In genomic region chr14:81890020-81890419, GRCh38 we compare ENCODE assay signal across 35 cellular contexts.
"Had no signal": no experiment of that assay in that cellular context is flagged by ENCODE, and none has a peak within 500 bp of the region (broad histone marks: within the 10 kb centered on the region; RNA-seq: fewer than 3 reads in every experiment).

No MANE protein-coding gene starts in this region.

- H3K27ac Mint-ChIP-seq: activated B cell treated with CpG ODN at 0.5 μM for 24 hours; activated CD8-positive, alpha-beta T cell treated with anti-CD3 and anti-CD28 coated beads for 36 hours; activated naive CD4-positive, alpha-beta T cell treated with anti-CD3 and anti-CD28 coated beads, Interleukin-2, amount 50 U/mL, for 24 hours; activated naive CD8-positive, alpha-beta T cell treated with anti-CD3 and anti-CD28 coated beads for 36 hours; activated naive CD8-positive, alpha-beta T cell treated with anti-CD3 and anti-CD28 coated beads, Interleukin-2, amount 50 U/mL, for 24 hours; activated T-helper 17 cell treated with anti-CD3 and anti-CD28 coated beads, Interleukin-2, amount 50 U/mL, for 72 hours; effector memory CD8-positive, alpha-beta T cell; T-helper 17 cell; T-helper 2 cell treated with Interferon-gamma antibody and Interleukin-4, amounts not matched to agents 5 μg/mL and 100 μg/mL, for 36 hours had no signal

- H3K4me3 ChIP-seq: adrenal gland, ascending aorta, breast epithelium, cardiac muscle cell, esophagus muscularis mucosa, gastroesophageal sphincter had no signal

- H3K36me3 Mint-ChIP-seq: activated naive CD4-positive, alpha-beta T cell treated with anti-CD3 and anti-CD28 coated beads, Interleukin-2, amount 50 U/mL, for 24 hours; activated naive CD8-positive, alpha-beta T cell treated with anti-CD3 and anti-CD28 coated beads for 36 hours; brain had no signal

- H3K27me3 ChIP-seq: adrenal gland, ascending aorta, breast epithelium, cardiac muscle cell, esophagus muscularis mucosa, gastroesophageal sphincter had no signal

- H3K9me3 ChIP-seq: adrenal gland, ascending aorta, breast epithelium, esophagus muscularis mucosa, gastroesophageal sphincter had no signal

- ATAC-seq: activated CD4-positive, CD25-positive, alpha-beta regulatory T cell treated with anti-CD3 and anti-CD28 coated beads, Interleukin-2, amount 50 U/mL, for 24 hours; activated CD8-positive, alpha-beta T cell treated with anti-CD3 and anti-CD28 coated beads for 36 hours; activated naive CD8-positive, alpha-beta T cell treated with anti-CD3 and anti-CD28 coated beads, Interleukin-2, amount 50 U/mL, for 24 hours; activated T-cell treated with anti-CD3 and anti-CD28 coated beads, Interleukin-2, amount 50 U/mL, for 4 hours; activated T-helper 17 cell treated with anti-CD3 and anti-CD28 coated beads, Interleukin-2, amount 50 U/mL, for 72 hours; effector memory CD8-positive, alpha-beta T cell; gastroesophageal sphincter; T-helper 17 cell had no signal

- DNase-seq: activated B cell treated with CpG ODN at 0.5 μM for 24 hours; activated CD4-positive, alpha-beta T cell treated with anti-CD3 and anti-CD28 coated beads for 48 hours; activated CD4-positive, alpha-beta T cell treated with anti-CD3 and anti-CD28 coated beads, Interleukin-2, amount 50 U/mL, for 1 hour; activated CD4-positive, alpha-beta T cell treated with anti-CD3 and anti-CD28 coated beads, Interleukin-2, amount 50 U/mL, for 48 hours; activated CD8-positive, alpha-beta memory T cell treated with anti-CD3 and anti-CD28 coated beads for 24 hours; activated CD8-positive, alpha-beta T cell treated with anti-CD3 and anti-CD28 coated beads for 36 hours; activated effector memory CD4-positive, alpha-beta T cell treated with Interleukin-2 at 50 U/mL for 16 hours; activated gamma-delta T cell treated with Interleukin-2 at 50 U/mL for 16 hours; activated naive CD4-positive, alpha-beta T cell treated with Interleukin-2 at 50 U/mL for 16 hours; activated naive CD8-positive, alpha-beta T cell treated with anti-CD3 and anti-CD28 coated beads for 36 hours; activated naive CD8-positive, alpha-beta T cell treated with anti-CD3 and anti-CD28 coated beads, Interleukin-2, amount 50 U/mL, for 24 hours; activated T-cell treated with anti-CD3 and anti-CD28 coated beads, Interleukin-2, amount 50 U/mL, for 4 hours; adrenal gland; amygdala; cortex of kidney; dermis blood vessel endothelial cell; effector CD4-positive, alpha-beta T cell; effector memory CD8-positive, alpha-beta T cell; erythroblast; foreskin melanocyte; T-helper 1 cell; T-helper 17 cell; T1000; WERI-Rb-1 had no signal

- H3K4me1 Mint-ChIP-seq: activated B cell treated with CpG ODN at 0.5 μM for 24 hours; activated naive CD4-positive, alpha-beta T cell treated with anti-CD3 and anti-CD28 coated beads, Interleukin-2, amount 50 U/mL, for 24 hours; activated naive CD8-positive, alpha-beta T cell treated with anti-CD3 and anti-CD28 coated beads for 36 hours; activated naive CD8-positive, alpha-beta T cell treated with anti-CD3 and anti-CD28 coated beads, Interleukin-2, amount 50 U/mL, for 24 hours; activated T-helper 17 cell treated with anti-CD3 and anti-CD28 coated beads, Interleukin-2, amount 50 U/mL, for 72 hours; brain; central memory CD8-positive, alpha-beta T cell; T-helper 17 cell had no signal

- H3K4me1 ChIP-seq: adrenal gland, ascending aorta, esophagus muscularis mucosa, gastroesophageal sphincter had no signal

- H3K27ac ChIP-seq: adrenal gland, ascending aorta, breast epithelium, cardiac muscle cell, esophagus muscularis mucosa, gastroesophageal sphincter, WERI-Rb-1 had no signal

- H3K27me3 Mint-ChIP-seq: activated B cell treated with CpG ODN at 0.5 μM for 24 hours; activated CD8-positive, alpha-beta T cell treated with anti-CD3 and anti-CD28 coated beads for 36 hours; activated naive CD4-positive, alpha-beta T cell treated with anti-CD3 and anti-CD28 coated beads, Interleukin-2, amount 50 U/mL, for 24 hours; activated naive CD8-positive, alpha-beta T cell treated with anti-CD3 and anti-CD28 coated beads for 36 hours; activated naive CD8-positive, alpha-beta T cell treated with anti-CD3 and anti-CD28 coated beads, Interleukin-2, amount 50 U/mL, for 24 hours; activated T-helper 17 cell treated with anti-CD3 and anti-CD28 coated beads, Interleukin-2, amount 50 U/mL, for 72 hours; central memory CD8-positive, alpha-beta T cell; effector memory CD8-positive, alpha-beta T cell; T-helper 17 cell had no signal

- H3K4me3 Mint-ChIP-seq: activated B cell treated with CpG ODN at 0.5 μM for 24 hours; activated CD8-positive, alpha-beta T cell treated with anti-CD3 and anti-CD28 coated beads for 36 hours; activated naive CD4-positive, alpha-beta T cell treated with anti-CD3 and anti-CD28 coated beads, Interleukin-2, amount 50 U/mL, for 24 hours; activated naive CD8-positive, alpha-beta T cell treated with anti-CD3 and anti-CD28 coated beads for 36 hours; activated naive CD8-positive, alpha-beta T cell treated with anti-CD3 and anti-CD28 coated beads, Interleukin-2, amount 50 U/mL, for 24 hours; activated T-cell treated with anti-CD3 and anti-CD28 coated beads, Interleukin-2, amount 50 U/mL, for 4 hours; activated T-helper 17 cell treated with anti-CD3 and anti-CD28 coated beads, Interleukin-2, amount 50 U/mL, for 72 hours; brain; central memory CD8-positive, alpha-beta T cell; effector memory CD8-positive, alpha-beta T cell; T-helper 17 cell; T-helper 2 cell treated with Interferon-gamma antibody and Interleukin-4, amounts not matched to agents 5 μg/mL and 100 μg/mL, for 36 hours had no signal

- H3K36me3 ChIP-seq: adrenal gland, ascending aorta, breast epithelium, cardiac muscle cell, esophagus muscularis mucosa, gastroesophageal sphincter, WERI-Rb-1 had no signal
